ENCODE assay signal across 1 cellular context in the genomic region with DNA sequence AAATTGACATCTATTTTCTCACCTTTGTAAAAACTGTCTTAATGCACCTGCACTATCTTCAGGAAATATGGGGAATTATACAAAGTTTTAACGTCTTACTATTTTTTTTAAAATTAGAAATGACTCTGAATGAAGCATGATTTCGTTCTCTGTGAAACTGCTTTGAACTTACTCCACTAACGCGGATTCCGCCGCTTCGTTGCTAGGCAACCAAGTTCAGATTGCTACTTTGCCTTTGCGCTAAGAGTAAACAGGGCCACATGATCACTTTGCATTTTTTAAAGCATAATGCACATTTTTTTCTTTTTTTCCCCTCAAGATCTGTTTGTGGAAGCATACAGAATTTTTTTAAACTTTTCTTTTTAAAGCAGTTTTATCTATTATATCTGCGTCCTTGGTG.
TF ChIP-seq lines count a peak whose summit lies in the region.

No MANE protein-coding gene starts in this region.

TF ChIP-seq in WTC11, 78 proteins besides CTCF, POLR2A, EP300 and RAD21 (continued from another document):
- TF ChIP-seq, protein P1, sequence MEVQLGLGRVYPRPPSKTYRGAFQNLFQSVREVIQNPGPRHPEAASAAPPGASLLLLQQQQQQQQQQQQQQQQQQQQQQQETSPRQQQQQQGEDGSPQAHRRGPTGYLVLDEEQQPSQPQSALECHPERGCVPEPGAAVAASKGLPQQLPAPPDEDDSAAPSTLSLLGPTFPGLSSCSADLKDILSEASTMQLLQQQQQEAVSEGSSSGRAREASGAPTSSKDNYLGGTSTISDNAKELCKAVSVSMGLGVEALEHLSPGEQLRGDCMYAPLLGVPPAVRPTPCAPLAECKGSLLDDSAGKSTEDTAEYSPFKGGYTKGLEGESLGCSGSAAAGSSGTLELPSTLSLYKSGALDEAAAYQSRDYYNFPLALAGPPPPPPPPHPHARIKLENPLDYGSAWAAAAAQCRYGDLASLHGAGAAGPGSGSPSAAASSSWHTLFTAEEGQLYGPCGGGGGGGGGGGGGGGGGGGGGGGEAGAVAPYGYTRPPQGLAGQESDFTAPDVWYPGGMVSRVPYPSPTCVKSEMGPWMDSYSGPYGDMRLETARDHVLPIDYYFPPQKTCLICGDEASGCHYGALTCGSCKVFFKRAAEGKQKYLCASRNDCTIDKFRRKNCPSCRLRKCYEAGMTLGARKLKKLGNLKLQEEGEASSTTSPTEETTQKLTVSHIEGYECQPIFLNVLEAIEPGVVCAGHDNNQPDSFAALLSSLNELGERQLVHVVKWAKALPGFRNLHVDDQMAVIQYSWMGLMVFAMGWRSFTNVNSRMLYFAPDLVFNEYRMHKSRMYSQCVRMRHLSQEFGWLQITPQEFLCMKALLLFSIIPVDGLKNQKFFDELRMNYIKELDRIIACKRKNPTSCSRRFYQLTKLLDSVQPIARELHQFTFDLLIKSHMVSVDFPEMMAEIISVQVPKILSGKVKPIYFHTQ (CRISPR knock-in tag; IDR thresholded peaks at IDR 0.05) = no peak
- TF ChIP-seq SOX15 (CRISPR knock-in tag; IDR thresholded peaks at IDR 0.05) (no peak), PRRX2 (CRISPR knock-in tag; IDR thresholded peaks at IDR 0.05) (no peak), FOXP1 (CRISPR knock-in tag; IDR thresholded peaks at IDR 0.05; ENCODE audit: borderline replicate concordance) (no peak)
- TF ChIP-seq, protein P2, sequence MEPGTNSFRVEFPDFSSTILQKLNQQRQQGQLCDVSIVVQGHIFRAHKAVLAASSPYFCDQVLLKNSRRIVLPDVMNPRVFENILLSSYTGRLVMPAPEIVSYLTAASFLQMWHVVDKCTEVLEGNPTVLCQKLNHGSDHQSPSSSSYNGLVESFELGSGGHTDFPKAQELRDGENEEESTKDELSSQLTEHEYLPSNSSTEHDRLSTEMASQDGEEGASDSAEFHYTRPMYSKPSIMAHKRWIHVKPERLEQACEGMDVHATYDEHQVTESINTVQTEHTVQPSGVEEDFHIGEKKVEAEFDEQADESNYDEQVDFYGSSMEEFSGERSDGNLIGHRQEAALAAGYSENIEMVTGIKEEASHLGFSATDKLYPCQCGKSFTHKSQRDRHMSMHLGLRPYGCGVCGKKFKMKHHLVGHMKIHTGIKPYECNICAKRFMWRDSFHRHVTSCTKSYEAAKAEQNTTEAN (CRISPR knock-in tag; IDR thresholded peaks at IDR 0.05) = no peak
- TF ChIP-seq, protein P3, sequence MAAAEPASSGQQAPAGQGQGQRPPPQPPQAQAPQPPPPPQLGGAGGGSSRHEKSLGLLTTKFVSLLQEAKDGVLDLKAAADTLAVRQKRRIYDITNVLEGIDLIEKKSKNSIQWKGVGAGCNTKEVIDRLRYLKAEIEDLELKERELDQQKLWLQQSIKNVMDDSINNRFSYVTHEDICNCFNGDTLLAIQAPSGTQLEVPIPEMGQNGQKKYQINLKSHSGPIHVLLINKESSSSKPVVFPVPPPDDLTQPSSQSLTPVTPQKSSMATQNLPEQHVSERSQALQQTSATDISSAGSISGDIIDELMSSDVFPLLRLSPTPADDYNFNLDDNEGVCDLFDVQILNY (CRISPR knock-in tag; IDR thresholded peaks at IDR 0.05) = no peak
- TF ChIP-seq, protein P4, sequence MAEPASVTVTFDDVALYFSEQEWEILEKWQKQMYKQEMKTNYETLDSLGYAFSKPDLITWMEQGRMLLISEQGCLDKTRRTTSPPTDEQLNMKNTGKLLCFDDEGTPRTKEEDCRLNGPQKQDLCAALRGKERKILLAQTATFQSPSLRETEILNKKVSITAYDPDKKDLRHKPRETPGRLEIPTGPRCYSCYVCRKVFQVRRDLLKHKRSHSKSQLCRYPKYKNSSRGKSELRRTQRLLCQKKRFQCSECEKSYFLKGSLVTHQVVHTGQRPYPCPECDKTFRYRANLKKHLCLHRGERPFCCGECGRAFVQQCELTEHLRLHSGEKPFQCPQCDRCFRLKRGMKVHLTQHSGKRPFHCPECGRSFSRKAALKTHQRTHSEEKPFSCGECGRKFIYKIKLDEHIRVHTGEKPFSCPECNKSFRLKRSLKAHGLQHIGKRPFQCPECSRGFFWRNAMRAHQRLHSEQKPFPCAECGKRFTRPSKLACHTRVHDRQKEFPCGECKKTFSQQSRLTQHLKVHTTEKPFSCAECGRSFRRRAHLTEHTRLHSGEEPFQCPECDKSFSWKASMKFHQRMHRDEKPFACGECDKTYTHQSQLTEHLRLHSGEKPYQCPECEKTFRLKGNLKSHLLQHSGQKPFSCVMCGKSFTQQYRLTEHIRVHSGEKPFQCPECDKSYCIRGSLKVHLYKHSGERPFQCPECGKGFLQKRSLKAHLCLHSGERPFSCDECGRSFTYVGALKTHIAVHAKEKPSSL (CRISPR knock-in tag; conservative IDR thresholded peaks at IDR 0.05) = no peak
TF ChIP-seq in WTC11: peak in this region for 0.
